14 cellular contexts compared by ENCODE assay signal in genomic region chr4:101621120-101621519, GRCh38.
A peak's percentile ranks its signal among the peaks of the same experiment; 100 is the strongest.
DNase-seq lines count a peak whose midpoint lies in the region; ATAC-seq and TF ChIP-seq lines count a peak whose summit lies in the region.
"Had no signal": no experiment of that assay in that cellular context is flagged by ENCODE, and none has a peak within 500 bp of the region (broad histone marks: within the 10 kb centered on the region; RNA-seq: fewer than 3 reads in every experiment).

No MANE protein-coding gene starts in this region.

- H3K27me3 ChIP-seq in HAP-1 (ENCODE audit: low read depth): no peaks in the 10 kb centered on the region

- no peaks in the 10 kb centered on the region for H3K9me3 ChIP-seq in HAP-1

- H3K36me3 Mint-ChIP-seq in stimulated activated memory B cell treated with anti-CD40 and anti-IgM and Interleukin-4, amounts not matched to agents 10 μg/mL and 1 μg/mL and 100 μg/mL, for 72 hours: no peaks in the 10 kb centered on the region

- intact Hi-C loops in left ventricle myocardium superior (cut with micrococcal nuclease): no loop called here

- H3K27ac Mint-ChIP-seq in stimulated activated memory B cell treated with anti-CD40 and anti-IgM and Interleukin-4, amounts not matched to agents 10 μg/mL and 1 μg/mL and 100 μg/mL, for 72 hours: peak overlapping the region; percentile 44

- no peak for ATAC-seq in stimulated activated memory B cell treated with anti-CD40 and anti-IgM and Interleukin-4, amounts not matched to agents 10 μg/mL and 1 μg/mL and 100 μg/mL, for 72 hours
- no peak for ATAC-seq in left ventricle myocardium superior
- no peak for ATAC-seq in GM21423 (IDR thresholded peaks at IDR 0.05; ENCODE audit: unreplicated experiment)

- no peak for TF ChIP-seq CTCF in fibroblast of villous mesenchyme (IDR thresholded peaks at IDR 0.05; ENCODE audit: insufficient read depth, low read depth, low read length)

- no peaks in the 10 kb centered on the region for H3K4me1 ChIP-seq in HAP-1

- H3K36me3 ChIP-seq in HAP-1 (replicated peaks): no peaks in the 10 kb centered on the region

- H3K27me3 Mint-ChIP-seq in stimulated activated memory B cell treated with anti-CD40 and anti-IgM and Interleukin-4, amounts not matched to agents 10 μg/mL and 1 μg/mL and 100 μg/mL, for 72 hours: no peaks in the 10 kb centered on the region

- DNase-seq in GM04503 (ENCODE audit: low read depth): peak; percentile 23
- peak; percentile 1 for DNase-seq in SW480 (ENCODE audit: low spot score)
- peak; percentile 67 for DNase-seq in fibroblast of villous mesenchyme (ENCODE audit: low read depth)
- no peak for DNase-seq in left ventricle myocardium superior
- DNase-seq in HAP-1 (ENCODE audit: low spot score in 2 of 2): no peak
- DNase-seq: activated gamma-delta T cell; COR-L47; effector memory CD4-positive, alpha-beta T cell; kidney; NCI-H1048; NCI-H226 had no signal

- in situ Hi-C loops in HAP-1 (cut with MboI; ENCODE audit: low sequenced_read_pairs): no loop called here

- H3K4me1 Mint-ChIP-seq in stimulated activated memory B cell treated with anti-CD40 and anti-IgM and Interleukin-4, amounts not matched to agents 10 μg/mL and 1 μg/mL and 100 μg/mL, for 72 hours: peaks cover 12% of the 10 kb centered on the region

- no peaks in the 10 kb centered on the region for H3K9me3 Mint-ChIP-seq in stimulated activated memory B cell treated with anti-CD40 and anti-IgM and Interleukin-4, amounts not matched to agents 10 μg/mL and 1 μg/mL and 100 μg/mL, for 72 hours
- H3K9me3 Mint-ChIP-seq: stimulated activated naive CD8-positive, alpha-beta T cell treated with anti-CD3 and anti-CD28 coated beads, Interleukin-15, Interleukin-2, amounts not matched to agents 100 ng/mL and 50 ng/mL, for 24 hours had no signal

- H3K4me3 Mint-ChIP-seq in stimulated activated memory B cell treated with anti-CD40 and anti-IgM and Interleukin-4, amounts not matched to agents 10 μg/mL and 1 μg/mL and 100 μg/mL, for 72 hours: no peak overlapping the region
- H3K4me3 Mint-ChIP-seq: stimulated activated naive CD8-positive, alpha-beta T cell treated with anti-CD3 and anti-CD28 coated beads, Interleukin-15, Interleukin-2, amounts not matched to agents 100 ng/mL and 50 ng/mL, for 24 hours had no signal

- no peak overlapping the region for H3K4me3 ChIP-seq in fibroblast of villous mesenchyme (ENCODE audit: low read depth, low read length)
- no peak overlapping the region for H3K4me3 ChIP-seq in HAP-1

Comparison
In these comparisons a context has a peak if more than half of its experiments do, and no peak if none do; other contexts are left out.
1. DNase-seq: peak in GM04503 (single experiment), SW480 (single experiment) and fibroblast of villous mesenchyme (single experiment); none in left ventricle myocardium superior (single experiment) and HAP-1 (0 of 2).